Comparison of ENCODE assay signal across 18 cellular contexts in genomic region chr1:228354390-228355320, GRCh38.
"Had no signal": no experiment of that assay in that cellular context is flagged by ENCODE, and none has a peak within 500 bp of the region (broad histone marks: within the 10 kb centered on the region; RNA-seq: fewer than 3 reads in every experiment).

No MANE protein-coding gene starts in this region.

- H3K27ac ChIP-seq: ascending aorta, colonic mucosa, spleen, VCaP had no signal

- FAIRE-seq: endothelial cell of umbilical vein had no signal

- ATAC-seq: activated CD8-positive, alpha-beta T cell treated with anti-CD3 and anti-CD28 coated beads, Interleukin-2, amount 10 ng/mL, durations not matched to agents 7 days and 5 days; activated naive CD8-positive, alpha-beta T cell treated with anti-CD3 and anti-CD28 coated beads, Interleukin-2, amount 50 U/mL, for 24 hours; sciatic nerve had no signal

- H3K4me1 ChIP-seq: ascending aorta, colonic mucosa had no signal

- DNase-seq: activated CD4-positive, alpha-beta T cell treated with anti-CD3 and anti-CD28 coated beads for 48 hours; activated CD8-positive, alpha-beta memory T cell treated with anti-CD3 and anti-CD28 coated beads, Interleukin-2, amount 50 U/mL, for 48 hours; activated CD8-positive, alpha-beta T cell treated with anti-CD3 and anti-CD28 coated beads, Interleukin-2, amount 10 ng/mL, durations not matched to agents 7 days and 5 days; activated naive CD8-positive, alpha-beta T cell treated with anti-CD3 and anti-CD28 coated beads, Interleukin-2, amount 50 U/mL, for 24 hours; colonic mucosa; hippocampal formation; naive B cell; stimulated activated CD4-positive, alpha-beta T cell treated with anti-CD3 and anti-CD28 coated beads, Interleukin-1b, Interleukin-23, amount 100 ng/mL, for 48 hours; stimulated activated naive CD4-positive, alpha-beta T cell; substantia nigra; T1000; trophoblast cell had no signal

- H3K27me3 ChIP-seq: ascending aorta, colonic mucosa, spleen had no signal

- H3K36me3 ChIP-seq: ascending aorta, colonic mucosa had no signal

- H3K9me3 ChIP-seq: ascending aorta, colonic mucosa, spleen had no signal

- H3K4me3 ChIP-seq: ascending aorta, colonic mucosa, lung, spleen had no signal
